ENCODE assay signal across 1 cellular context in the genomic region with DNA sequence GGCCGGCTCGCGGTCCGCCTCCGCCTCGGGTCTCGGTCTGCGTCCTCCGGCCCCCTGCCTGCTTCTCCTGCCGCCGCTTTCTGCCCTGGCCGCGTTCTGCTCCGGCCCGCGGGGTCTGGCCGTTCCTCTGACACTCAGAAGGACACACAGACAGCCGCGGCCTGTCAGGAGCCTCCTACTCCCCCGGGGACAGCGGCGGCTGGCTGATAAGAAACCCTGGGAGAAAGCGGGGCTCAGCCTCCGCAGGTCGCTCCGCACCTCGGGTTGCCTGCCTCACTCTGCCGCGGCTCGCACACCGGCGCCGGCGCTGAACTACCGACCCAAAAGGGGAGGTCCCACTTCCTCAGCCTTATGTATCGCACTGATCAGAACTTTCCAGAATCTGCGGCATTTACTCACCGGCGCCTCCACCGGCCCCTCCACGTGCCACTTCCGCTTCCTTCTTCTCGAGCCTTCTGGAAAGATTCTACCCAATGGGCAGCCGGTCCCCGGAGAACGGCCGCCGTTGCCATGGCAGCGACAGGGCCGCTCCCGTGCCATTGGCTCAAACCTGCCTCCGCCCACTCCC.
TF ChIP-seq lines count a peak whose summit lies in the region.

A gene (minus strand): TSS at position 322 of the 568 bp plus-strand sequence. CDS start 322 bp downstream, outside the sequence.

TF ChIP-seq in K562, 482 proteins besides CTCF, POLR2A, EP300 and RAD21 (continued from another document and continues in another):
- TF ChIP-seq, protein P1, sequence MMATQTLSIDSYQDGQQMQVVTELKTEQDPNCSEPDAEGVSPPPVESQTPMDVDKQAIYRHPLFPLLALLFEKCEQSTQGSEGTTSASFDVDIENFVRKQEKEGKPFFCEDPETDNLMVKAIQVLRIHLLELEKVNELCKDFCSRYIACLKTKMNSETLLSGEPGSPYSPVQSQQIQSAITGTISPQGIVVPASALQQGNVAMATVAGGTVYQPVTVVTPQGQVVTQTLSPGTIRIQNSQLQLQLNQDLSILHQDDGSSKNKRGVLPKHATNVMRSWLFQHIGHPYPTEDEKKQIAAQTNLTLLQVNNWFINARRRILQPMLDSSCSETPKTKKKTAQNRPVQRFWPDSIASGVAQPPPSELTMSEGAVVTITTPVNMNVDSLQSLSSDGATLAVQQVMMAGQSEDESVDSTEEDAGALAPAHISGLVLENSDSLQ (IDR thresholded peaks at IDR 0.05), result peak; percentile 33
- TF ChIP-seq, protein P2, sequence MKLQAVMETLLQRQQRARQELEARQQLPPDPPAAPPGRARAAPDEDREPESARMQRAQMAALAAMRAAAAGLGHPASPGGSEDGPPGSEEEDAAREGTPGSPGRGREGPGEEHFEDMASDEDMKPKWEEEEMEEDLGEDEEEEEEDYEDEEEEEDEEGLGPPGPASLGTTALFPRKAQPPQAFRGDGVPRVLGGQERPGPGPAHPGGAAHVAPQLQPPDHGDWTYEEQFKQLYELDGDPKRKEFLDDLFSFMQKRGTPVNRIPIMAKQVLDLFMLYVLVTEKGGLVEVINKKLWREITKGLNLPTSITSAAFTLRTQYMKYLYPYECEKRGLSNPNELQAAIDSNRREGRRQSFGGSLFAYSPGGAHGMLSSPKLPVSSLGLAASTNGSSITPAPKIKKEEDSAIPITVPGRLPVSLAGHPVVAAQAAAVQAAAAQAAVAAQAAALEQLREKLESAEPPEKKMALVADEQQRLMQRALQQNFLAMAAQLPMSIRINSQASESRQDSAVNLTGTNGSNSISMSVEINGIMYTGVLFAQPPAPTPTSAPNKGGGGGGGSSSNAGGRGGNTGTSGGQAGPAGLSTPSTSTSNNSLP (IDR thresholded peaks at IDR 0.05; ENCODE audit: borderline replicate concordance, low read depth, low read length), result no peak
- peak; percentile 80; the same call in 1 of the 2 replicates for TF ChIP-seq ELF2 (CRISPR knock-in tag; IDR thresholded peaks at IDR 0.05)
- TF ChIP-seq, protein P3, sequence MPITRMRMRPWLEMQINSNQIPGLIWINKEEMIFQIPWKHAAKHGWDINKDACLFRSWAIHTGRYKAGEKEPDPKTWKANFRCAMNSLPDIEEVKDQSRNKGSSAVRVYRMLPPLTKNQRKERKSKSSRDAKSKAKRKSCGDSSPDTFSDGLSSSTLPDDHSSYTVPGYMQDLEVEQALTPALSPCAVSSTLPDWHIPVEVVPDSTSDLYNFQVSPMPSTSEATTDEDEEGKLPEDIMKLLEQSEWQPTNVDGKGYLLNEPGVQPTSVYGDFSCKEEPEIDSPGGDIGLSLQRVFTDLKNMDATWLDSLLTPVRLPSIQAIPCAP (CRISPR knock-in tag; IDR thresholded peaks at IDR 0.05; ENCODE audit: borderline replicate concordance), result no peak
- TF ChIP-seq, protein P4, sequence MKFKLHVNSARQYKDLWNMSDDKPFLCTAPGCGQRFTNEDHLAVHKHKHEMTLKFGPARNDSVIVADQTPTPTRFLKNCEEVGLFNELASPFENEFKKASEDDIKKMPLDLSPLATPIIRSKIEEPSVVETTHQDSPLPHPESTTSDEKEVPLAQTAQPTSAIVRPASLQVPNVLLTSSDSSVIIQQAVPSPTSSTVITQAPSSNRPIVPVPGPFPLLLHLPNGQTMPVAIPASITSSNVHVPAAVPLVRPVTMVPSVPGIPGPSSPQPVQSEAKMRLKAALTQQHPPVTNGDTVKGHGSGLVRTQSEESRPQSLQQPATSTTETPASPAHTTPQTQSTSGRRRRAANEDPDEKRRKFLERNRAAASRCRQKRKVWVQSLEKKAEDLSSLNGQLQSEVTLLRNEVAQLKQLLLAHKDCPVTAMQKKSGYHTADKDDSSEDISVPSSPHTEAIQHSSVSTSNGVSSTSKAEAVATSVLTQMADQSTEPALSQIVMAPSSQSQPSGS (CRISPR knock-in tag; IDR thresholded peaks at IDR 0.05), result no peak
- no peak for TF ChIP-seq ZC3H4 (CRISPR knock-in tag; IDR thresholded peaks at IDR 0.05; ENCODE audit: borderline replicate concordance)
- TF ChIP-seq ERF (CRISPR knock-in tag; IDR thresholded peaks at IDR 0.05), result no peak
- TF ChIP-seq, protein P5, sequence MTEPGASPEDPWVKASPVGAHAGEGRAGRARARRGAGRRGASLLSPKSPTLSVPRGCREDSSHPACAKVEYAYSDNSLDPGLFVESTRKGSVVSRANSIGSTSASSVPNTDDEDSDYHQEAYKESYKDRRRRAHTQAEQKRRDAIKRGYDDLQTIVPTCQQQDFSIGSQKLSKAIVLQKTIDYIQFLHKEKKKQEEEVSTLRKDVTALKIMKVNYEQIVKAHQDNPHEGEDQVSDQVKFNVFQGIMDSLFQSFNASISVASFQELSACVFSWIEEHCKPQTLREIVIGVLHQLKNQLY (CRISPR knock-in tag; conservative IDR thresholded peaks at IDR 0.05), result no peak
- no peak for TF ChIP-seq ZNF717 (CRISPR knock-in tag; IDR thresholded peaks at IDR 0.05)
- no peak for TF ChIP-seq KLF10 (CRISPR knock-in tag; IDR thresholded peaks at IDR 0.05)
- no peak for TF ChIP-seq RBM15 (IDR thresholded peaks at IDR 0.05; ENCODE audit: insufficient read depth, low read length)
- TF ChIP-seq CSDE1 (IDR thresholded peaks at IDR 0.05), result peak in 1 of 2 experiments; percentile 83; a peak in 2 of 4 replicates
- TF ChIP-seq CCNT2 (IDR thresholded peaks at IDR 0.05; ENCODE audit: borderline replicate concordance, extremely low read depth, insufficient read length, low read depth, low read length), result peak; percentile 16
- TF ChIP-seq CREM (IDR thresholded peaks at IDR 0.05; ENCODE audit: low read depth), result no peak; the same call in 1 of the 2 replicates
- peak; percentile 92 for TF ChIP-seq RBFOX2 (IDR thresholded peaks at IDR 0.05; ENCODE audit: low read depth, low read length)
- no peak for TF ChIP-seq ETV6 (IDR thresholded peaks at IDR 0.05; ENCODE audit: borderline replicate concordance in 1 of 2, low read depth in 2 of 2, low read length in 1 of 2)
- no peak for TF ChIP-seq ETV6 (CRISPR knock-in tag; IDR thresholded peaks at IDR 0.05; ENCODE audit: borderline replicate concordance)
- TF ChIP-seq, protein P6, sequence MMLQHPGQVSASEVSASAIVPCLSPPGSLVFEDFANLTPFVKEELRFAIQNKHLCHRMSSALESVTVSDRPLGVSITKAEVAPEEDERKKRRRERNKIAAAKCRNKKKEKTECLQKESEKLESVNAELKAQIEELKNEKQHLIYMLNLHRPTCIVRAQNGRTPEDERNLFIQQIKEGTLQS (IDR thresholded peaks at IDR 0.05), result no peak
- TF ChIP-seq, protein P6 (CRISPR knock-in tag; conservative IDR thresholded peaks at IDR 0.05), result no peak
- TF ChIP-seq TAF15 (IDR thresholded peaks at IDR 0.05; ENCODE audit: low read depth, low read length), result no peak
- TF ChIP-seq BACH1 (tag; IDR thresholded peaks at IDR 0.05), result no peak
- TF ChIP-seq POLR2AphosphoS2 (IDR thresholded peaks at IDR 0.05; ENCODE audit: low read length), result no peak
- TF ChIP-seq DMBX1 (CRISPR knock-in tag; IDR thresholded peaks at IDR 0.05; ENCODE audit: borderline replicate concordance), result no peak
- TF ChIP-seq ZNF197 (CRISPR knock-in tag; IDR thresholded peaks at IDR 0.05; ENCODE audit: low read depth), result no peak
- no peak for TF ChIP-seq ZNF253 (CRISPR knock-in tag; conservative IDR thresholded peaks at IDR 0.05)
- TF ChIP-seq, protein P7, sequence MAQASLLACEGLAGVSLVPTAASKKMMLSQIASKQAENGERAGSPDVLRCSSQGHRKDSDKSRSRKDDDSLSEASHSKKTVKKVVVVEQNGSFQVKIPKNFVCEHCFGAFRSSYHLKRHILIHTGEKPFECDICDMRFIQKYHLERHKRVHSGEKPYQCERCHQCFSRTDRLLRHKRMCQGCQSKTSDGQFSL (CRISPR knock-in tag; IDR thresholded peaks at IDR 0.05), result no peak
- TF ChIP-seq, protein P7 (tag; IDR thresholded peaks at IDR 0.05), result no peak
- TF ChIP-seq TRIM28 (IDR thresholded peaks at IDR 0.05), result no peak
- TF ChIP-seq, protein P8, sequence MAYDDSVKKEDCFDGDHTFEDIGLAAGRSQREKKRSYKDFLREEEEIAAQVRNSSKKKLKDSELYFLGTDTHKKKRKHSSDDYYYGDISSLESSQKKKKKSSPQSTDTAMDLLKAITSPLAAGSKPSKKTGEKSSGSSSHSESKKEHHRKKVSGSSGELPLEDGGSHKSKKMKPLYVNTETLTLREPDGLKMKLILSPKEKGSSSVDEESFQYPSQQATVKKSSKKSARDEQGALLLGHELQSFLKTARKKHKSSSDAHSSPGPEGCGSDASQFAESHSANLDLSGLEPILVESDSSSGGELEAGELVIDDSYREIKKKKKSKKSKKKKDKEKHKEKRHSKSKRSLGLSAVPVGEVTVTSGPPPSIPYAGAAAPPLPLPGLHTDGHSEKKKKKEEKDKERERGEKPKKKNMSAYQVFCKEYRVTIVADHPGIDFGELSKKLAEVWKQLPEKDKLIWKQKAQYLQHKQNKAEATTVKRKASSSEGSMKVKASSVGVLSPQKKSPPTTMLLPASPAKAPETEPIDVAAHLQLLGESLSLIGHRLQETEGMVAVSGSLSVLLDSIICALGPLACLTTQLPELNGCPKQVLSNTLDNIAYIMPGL (CRISPR knock-in tag; IDR thresholded peaks at IDR 0.05), result no peak
- TF ChIP-seq ZNF583 (CRISPR knock-in tag; IDR thresholded peaks at IDR 0.05), result no peak
- no peak for TF ChIP-seq HEY1 (CRISPR knock-in tag; IDR thresholded peaks at IDR 0.05; ENCODE audit: borderline replicate concordance)
- no peak for TF ChIP-seq NR3C1 (CRISPR knock-in tag; IDR thresholded peaks at IDR 0.05)
- TF ChIP-seq, protein P9, sequence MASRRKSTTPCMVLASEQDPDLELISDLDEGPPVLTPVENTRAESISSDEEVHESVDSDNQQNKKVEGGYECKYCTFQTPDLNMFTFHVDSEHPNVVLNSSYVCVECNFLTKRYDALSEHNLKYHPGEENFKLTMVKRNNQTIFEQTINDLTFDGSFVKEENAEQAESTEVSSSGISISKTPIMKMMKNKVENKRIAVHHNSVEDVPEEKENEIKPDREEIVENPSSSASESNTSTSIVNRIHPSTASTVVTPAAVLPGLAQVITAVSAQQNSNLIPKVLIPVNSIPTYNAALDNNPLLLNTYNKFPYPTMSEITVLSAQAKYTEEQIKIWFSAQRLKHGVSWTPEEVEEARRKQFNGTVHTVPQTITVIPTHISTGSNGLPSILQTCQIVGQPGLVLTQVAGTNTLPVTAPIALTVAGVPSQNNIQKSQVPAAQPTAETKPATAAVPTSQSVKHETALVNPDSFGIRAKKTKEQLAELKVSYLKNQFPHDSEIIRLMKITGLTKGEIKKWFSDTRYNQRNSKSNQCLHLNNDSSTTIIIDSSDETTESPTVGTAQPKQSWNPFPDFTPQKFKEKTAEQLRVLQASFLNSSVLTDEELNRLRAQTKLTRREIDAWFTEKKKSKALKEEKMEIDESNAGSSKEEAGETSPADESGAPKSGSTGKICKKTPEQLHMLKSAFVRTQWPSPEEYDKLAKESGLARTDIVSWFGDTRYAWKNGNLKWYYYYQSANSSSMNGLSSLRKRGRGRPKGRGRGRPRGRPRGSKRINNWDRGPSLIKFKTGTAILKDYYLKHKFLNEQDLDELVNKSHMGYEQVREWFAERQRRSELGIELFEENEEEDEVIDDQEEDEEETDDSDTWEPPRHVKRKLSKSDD (conservative IDR thresholded peaks at IDR 0.05; ENCODE audit: low read length), result no peak
- TF ChIP-seq ZNF282 (CRISPR knock-in tag; IDR thresholded peaks at IDR 0.05), result no peak
- no peak for TF ChIP-seq NFRKB (IDR thresholded peaks at IDR 0.05; ENCODE audit: low read depth)
- TF ChIP-seq STAT5A (IDR thresholded peaks at IDR 0.05; ENCODE audit: borderline replicate concordance, low read length), result no peak
- TF ChIP-seq, protein P10, sequence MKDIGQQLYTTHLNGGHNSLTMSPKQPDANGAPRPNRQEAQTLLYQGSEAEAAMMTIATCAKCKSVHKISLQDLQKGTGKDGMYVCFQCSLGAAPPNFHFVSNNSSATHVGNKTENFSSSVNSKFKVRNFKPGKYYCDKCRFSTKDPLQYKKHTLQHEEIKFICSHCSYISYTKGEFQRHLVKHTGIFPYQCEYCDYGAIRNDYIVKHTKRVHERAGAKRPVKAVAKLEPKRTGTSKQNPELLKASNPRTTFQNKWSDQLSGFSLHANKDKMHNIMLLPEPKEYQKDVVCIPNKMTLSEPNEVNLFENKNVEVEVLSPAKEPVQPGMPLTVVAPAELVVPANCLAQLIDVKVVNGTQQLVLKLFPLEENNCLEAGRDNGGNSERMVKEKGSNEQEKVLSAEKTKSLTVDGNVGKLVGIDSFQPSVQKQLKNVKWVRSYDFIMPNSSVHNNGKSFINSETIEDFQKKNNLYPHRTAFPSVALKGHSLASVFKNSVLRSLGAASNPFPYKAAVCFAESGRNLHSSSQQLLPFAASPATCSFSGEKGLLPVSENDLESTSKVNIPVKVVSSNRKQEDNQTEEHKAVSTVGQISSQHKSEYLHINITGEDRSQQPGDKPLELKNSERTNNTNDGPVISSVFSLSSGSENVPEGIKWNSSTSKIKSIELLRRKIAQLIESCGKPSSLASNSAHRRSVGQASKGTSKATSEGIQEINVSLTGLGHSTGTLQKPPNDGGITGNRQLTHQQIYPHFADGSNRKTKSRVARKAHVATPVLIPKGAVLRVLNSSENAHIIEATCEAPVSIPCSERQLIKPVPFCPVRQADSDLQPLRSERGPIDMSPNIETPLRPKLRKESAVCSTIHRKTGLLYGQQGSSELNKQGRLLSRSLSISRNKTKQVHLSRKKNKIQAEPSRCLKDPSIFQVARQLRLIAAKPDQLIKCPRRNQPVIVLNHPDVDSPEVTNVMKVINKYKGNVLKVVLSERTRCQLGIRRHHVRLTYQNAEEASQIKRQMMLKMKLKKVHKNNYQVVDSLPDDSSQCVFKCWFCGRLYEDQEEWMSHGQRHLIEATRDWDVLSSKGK (CRISPR knock-in tag; IDR thresholded peaks at IDR 0.05), result no peak
- TF ChIP-seq, protein P11, sequence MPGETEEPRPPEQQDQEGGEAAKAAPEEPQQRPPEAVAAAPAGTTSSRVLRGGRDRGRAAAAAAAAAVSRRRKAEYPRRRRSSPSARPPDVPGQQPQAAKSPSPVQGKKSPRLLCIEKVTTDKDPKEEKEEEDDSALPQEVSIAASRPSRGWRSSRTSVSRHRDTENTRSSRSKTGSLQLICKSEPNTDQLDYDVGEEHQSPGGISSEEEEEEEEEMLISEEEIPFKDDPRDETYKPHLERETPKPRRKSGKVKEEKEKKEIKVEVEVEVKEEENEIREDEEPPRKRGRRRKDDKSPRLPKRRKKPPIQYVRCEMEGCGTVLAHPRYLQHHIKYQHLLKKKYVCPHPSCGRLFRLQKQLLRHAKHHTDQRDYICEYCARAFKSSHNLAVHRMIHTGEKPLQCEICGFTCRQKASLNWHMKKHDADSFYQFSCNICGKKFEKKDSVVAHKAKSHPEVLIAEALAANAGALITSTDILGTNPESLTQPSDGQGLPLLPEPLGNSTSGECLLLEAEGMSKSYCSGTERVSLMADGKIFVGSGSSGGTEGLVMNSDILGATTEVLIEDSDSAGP (CRISPR knock-in tag; IDR thresholded peaks at IDR 0.05), result no peak
- TF ChIP-seq PML (IDR thresholded peaks at IDR 0.05; ENCODE audit: low read length), result peak; percentile 58; the same call in 1 of the 2 replicates
- no peak for TF ChIP-seq RBM39 (optimal IDR thresholded peaks at IDR 0.05; ENCODE audit: low read depth, low read length)
- TF ChIP-seq TEAD1 (CRISPR knock-in tag; IDR thresholded peaks at IDR 0.05), result 0 out of 4 replicates have a peak, but pooled peaks of 1 of the 2 experiments have one; percentile 58
